ENCODE assay signal across 17 cellular contexts in genomic region chr17:73991260-73991659, GRCh38.
"Had no signal": no experiment of that assay in that cellular context is flagged by ENCODE, and none has a peak within 500 bp of the region (broad histone marks: within the 10 kb centered on the region; RNA-seq: fewer than 3 reads in every experiment).

No MANE protein-coding gene starts in this region.

- H3K27me3 Mint-ChIP-seq: activated CD4-positive, alpha-beta T cell treated with anti-CD3 and anti-CD28 coated beads, Interleukin-2, amount 10 ng/mL, durations not matched to agents 7 days and 5 days had no signal

- H3K27ac ChIP-seq: adrenal gland, colonic mucosa, left ventricle myocardium inferior, sigmoid colon, suprapubic skin, upper lobe of left lung had no signal

- H3K9me3 ChIP-seq: adrenal gland, colonic mucosa, left ventricle myocardium inferior, sigmoid colon, suprapubic skin, upper lobe of left lung had no signal

- H3K9me3 Mint-ChIP-seq: activated CD4-positive, alpha-beta T cell treated with anti-CD3 and anti-CD28 coated beads, Interleukin-2, amount 10 ng/mL, durations not matched to agents 7 days and 5 days; activated naive CD4-positive, alpha-beta T cell treated with anti-CD3 and anti-CD28 coated beads for 36 hours; activated T-helper 17 cell treated with anti-CD3 and anti-CD28 coated beads, Interleukin-2, amount 50 U/mL, for 72 hours had no signal

- H3K27me3 ChIP-seq: colonic mucosa, upper lobe of left lung had no signal

- H3K4me3 Mint-ChIP-seq: activated CD4-positive, alpha-beta T cell treated with anti-CD3 and anti-CD28 coated beads, Interleukin-2, amount 10 ng/mL, durations not matched to agents 7 days and 5 days; activated naive CD4-positive, alpha-beta T cell treated with anti-CD3 and anti-CD28 coated beads for 36 hours; activated T-helper 17 cell treated with anti-CD3 and anti-CD28 coated beads, Interleukin-2, amount 50 U/mL, for 72 hours had no signal

- DNase-seq: activated CD4-positive, alpha-beta T cell treated with anti-CD3 and anti-CD28 coated beads, Interleukin-2, amount 10 ng/mL, durations not matched to agents 7 days and 5 days; activated CD4-positive, CD25-positive, alpha-beta regulatory T cell; activated CD8-positive, alpha-beta memory T cell treated with anti-CD3 and anti-CD28 coated beads for 24 hours; activated naive CD4-positive, alpha-beta T cell treated with anti-CD3 and anti-CD28 coated beads for 36 hours; adrenal gland; caudate nucleus; colonic mucosa; foreskin melanocyte; head of caudate nucleus; left ventricle myocardium inferior; mesenchymal stem cell; sigmoid colon; stimulated activated CD4-positive, alpha-beta T cell treated with anti-CD3 and anti-CD28 coated beads, Interleukin-2, amount 100 ng/mL, for 48 hours; stimulated activated naive CD4-positive, alpha-beta T cell treated with Interleukin-2 at 50 U/mL for 16 hours; upper lobe of left lung had no signal

- H3K27ac Mint-ChIP-seq: activated CD4-positive, alpha-beta T cell treated with anti-CD3 and anti-CD28 coated beads, Interleukin-2, amount 10 ng/mL, durations not matched to agents 7 days and 5 days; activated naive CD4-positive, alpha-beta T cell treated with anti-CD3 and anti-CD28 coated beads for 36 hours; activated T-helper 17 cell treated with anti-CD3 and anti-CD28 coated beads, Interleukin-2, amount 50 U/mL, for 72 hours had no signal

- H3K36me3 ChIP-seq: adrenal gland, colonic mucosa, left ventricle myocardium inferior, sigmoid colon, suprapubic skin, upper lobe of left lung had no signal

- H3K4me1 ChIP-seq: adrenal gland, colonic mucosa, left ventricle myocardium inferior, sigmoid colon, upper lobe of left lung had no signal

- H3K4me3 ChIP-seq: adrenal gland, colonic mucosa, left ventricle myocardium inferior, sigmoid colon, suprapubic skin, upper lobe of left lung had no signal

- ATAC-seq: activated T-helper 17 cell treated with anti-CD3 and anti-CD28 coated beads, Interleukin-2, amount 50 U/mL, for 72 hours had no signal

- H3K4me1 Mint-ChIP-seq: activated CD4-positive, alpha-beta T cell treated with anti-CD3 and anti-CD28 coated beads, Interleukin-2, amount 10 ng/mL, durations not matched to agents 7 days and 5 days; activated T-helper 17 cell treated with anti-CD3 and anti-CD28 coated beads, Interleukin-2, amount 50 U/mL, for 72 hours had no signal
